In genomic region chr6:51515052-51515402, GRCh38 we compare ENCODE assay signal across 19 cellular contexts.
A peak's percentile ranks its signal among the peaks of the same experiment; 100 is the strongest.
DNase-seq lines count a peak whose midpoint lies in the region; ATAC-seq and TF ChIP-seq lines count a peak whose summit lies in the region.
"Had no signal": no experiment of that assay in that cellular context is flagged by ENCODE, and none has a peak within 500 bp of the region (broad histone marks: within the 10 kb centered on the region; RNA-seq: fewer than 3 reads in every experiment).

No MANE protein-coding gene starts in this region.

- no peaks in the 10 kb centered on the region for H4K20me1 ChIP-seq in mammary epithelial cell (ENCODE audit: insufficient read depth, low read length)

- H3K27ac ChIP-seq in mammary epithelial cell (ENCODE audit: insufficient read depth, low read depth, low read length) (peak overlapping the region; percentile 45), liver (ENCODE audit: low read depth in 1 of 2, low read length in 2 of 2) (no peak overlapping the region)
- H3K27ac ChIP-seq: left ventricle myocardium inferior, right atrium auricular region, thoracic aorta had no signal

- H3K4me2 ChIP-seq in mammary epithelial cell (ENCODE audit: insufficient read depth, low read depth, low read length): peak overlapping the region; percentile 72

- no peaks in the 10 kb centered on the region for H3K27me3 ChIP-seq in mammary epithelial cell (ENCODE audit: insufficient read depth, low read length)
- H3K27me3 ChIP-seq in liver (ENCODE audit: control insufficient read depth in 4 of 4, insufficient read depth in 4 of 4, low read length in 3 of 4): peaks cover 0 to 3% (median 0%) of the 10 kb centered on the region in 4 donors
- H3K27me3 ChIP-seq: right atrium auricular region had no signal

- in situ Hi-C loops in mammary epithelial cell (cut with MboI; ENCODE audit: low sequenced_read_pairs in 2 of 2): no loop called here

- no TSS peak for BruUV-seq in mammary epithelial cell (replicated peaks; lab: Mats Ljungman, UMichigan)

- intact Hi-C loops in mammary epithelial cell (cut with micrococcal nuclease) (loop anchor here (1.0 kb wide), 2 partner anchors 165 to 700 kb away; no protein-coding TSS in a partner anchor), left cardiac atrium (cut with DNase I) (no loop called here)

- no peaks in the 10 kb centered on the region for H3K9me3 ChIP-seq in mammary epithelial cell (replicated peaks; ENCODE audit: insufficient read depth, low read length)
- peaks cover 0 to 6% (median 0%) of the 10 kb centered on the region in 4 donors for H3K9me3 ChIP-seq in liver (ENCODE audit: control insufficient read depth in 4 of 4, low read length in 3 of 4)
- H3K9me3 ChIP-seq: thoracic aorta had no signal

- peaks cover 13% of the 10 kb centered on the region for H3K4me1 ChIP-seq in mammary epithelial cell (ENCODE audit: insufficient read depth, low read length)
- no peaks in the 10 kb centered on the region for H3K4me1 ChIP-seq in liver (ENCODE audit: control insufficient read depth in 4 of 4, insufficient read depth in 4 of 4, low read length in 3 of 4)
- H3K4me1 ChIP-seq: left ventricle myocardium inferior, right atrium auricular region had no signal

- DNase-seq in COLO829 (ENCODE audit: low spot score) (peak; percentile 13), NCI-H526 treated with DMSO at 0.1 percent for 48 hours (lab: John Stamatoyannopoulos, UW) (peak; percentile 7), mammary epithelial cell (peak; percentile 19), SHP77 (lab: John Stamatoyannopoulos, UW) (no peak), AG20443 (ENCODE audit: low spot score) (no peak), NCI-H146 (lab: John Stamatoyannopoulos, UW) (no peak), left cardiac atrium (no peak)
- DNase-seq: activated CD4-positive, alpha-beta T cell treated with anti-CD3 and anti-CD28 coated beads, Interleukin-2, amount 10 ng/mL, durations not matched to agents 24 days and 14 days; activated naive CD8-positive, alpha-beta T cell treated with anti-CD3 and anti-CD28 coated beads, Interleukin-2, amount 50 U/mL, for 24 hours; C1 segment of cervical spinal cord; DMS153; erythroblast; Karpas-422; left ventricle myocardium inferior; NK-92 treated with Interleukin-12 subunit alpha and Interleukin-12 subunit beta, amount 100 ng/mL, for 24 hours; stimulated activated CD4-positive, alpha-beta T cell treated with anti-CD3 and anti-CD28 coated beads, Interleukin-15, amount 100 ng/mL, for 24 hours had no signal

- peak in 1 of 2 donors; percentile 57 for TF ChIP-seq CTCF in mammary epithelial cell (conservative IDR thresholded peaks at IDR 0.05 in 1 of 2, IDR thresholded peaks at IDR 0.05 in 1 of 2; ENCODE audit: extremely low read depth in 1 of 2, insufficient read depth in 1 of 2, low read depth in 1 of 2, low read length in 2 of 2)
- TF ChIP-seq CTCF in liver (IDR thresholded peaks at IDR 0.05; ENCODE audit: low read depth, low read length, missing input control): peak; percentile 21

- dilution Hi-C loops in mammary epithelial cell (cut with HindIII; ENCODE audit: low sequenced_read_pairs): no loop called here

- H2AFZ ChIP-seq in mammary epithelial cell (ENCODE audit: low read depth, low read length): no peak overlapping the region

- H3K4me3 ChIP-seq in mammary epithelial cell (replicated peaks in 1 of 3; ENCODE audit: insufficient read depth in 1 of 3, low read depth in 2 of 3, low read length in 3 of 3) (no peak overlapping the region), liver (ENCODE audit: low read depth in 1 of 3, low read length in 3 of 3) (no peak overlapping the region)
- H3K4me3 ChIP-seq: left ventricle myocardium inferior, right atrium auricular region, thoracic aorta had no signal

- no peak for ATAC-seq in left cardiac atrium
- ATAC-seq: activated naive CD8-positive, alpha-beta T cell treated with anti-CD3 and anti-CD28 coated beads, Interleukin-2, amount 50 U/mL, for 24 hours had no signal

- TF ChIP-seq RAD21 in liver (IDR thresholded peaks at IDR 0.05): peak; percentile 20 to 68

- CTCF ChIA-PET in mammary epithelial cell (lab: Charles Lee; ENCODE audit: low non-redundant PET): interaction anchor here (0.6 to 0.9 kb wide), 6 partner anchors 42 to 693 kb away, joined by 3 to 13 read pairs (median 4); no protein-coding TSS in a partner anchor

- H3K79me2 ChIP-seq in mammary epithelial cell (ENCODE audit: insufficient read depth, low read length): no peaks in the 10 kb centered on the region

- H3K36me3 ChIP-seq in mammary epithelial cell (ENCODE audit: insufficient read depth, low read length) (no peaks in the 10 kb centered on the region), liver (ENCODE audit: control insufficient read depth in 4 of 4, insufficient read depth in 3 of 4, low read depth in 1 of 4, low read length in 3 of 4) (no peaks in the 10 kb centered on the region)
- H3K36me3 ChIP-seq: left ventricle myocardium inferior, right atrium auricular region, thoracic aorta had no signal

- H3K9ac ChIP-seq in mammary epithelial cell (ENCODE audit: insufficient read depth, low read length) (no peak overlapping the region), liver (ENCODE audit: low read depth in 1 of 2, low read length in 2 of 2) (no peak overlapping the region)

TF ChIP-seq in liver, 16 proteins besides CTCF, POLR2A, EP300 and RAD21:
- TF ChIP-seq FOXA2 (IDR thresholded peaks at IDR 0.05): no peak
- TF ChIP-seq SP1 (IDR thresholded peaks at IDR 0.05): no peak
- no peak for TF ChIP-seq ZBTB33 (IDR thresholded peaks at IDR 0.05)
- TF ChIP-seq HNF4A (conservative IDR thresholded peaks at IDR 0.05): no peak
- TF ChIP-seq FOXA1 (IDR thresholded peaks at IDR 0.05): no peak
- TF ChIP-seq YY1 (IDR thresholded peaks at IDR 0.05): no peak
- no peak for TF ChIP-seq JUND (IDR thresholded peaks at IDR 0.05)
- no peak for TF ChIP-seq RXRA (IDR thresholded peaks at IDR 0.05)
- TF ChIP-seq HNF4G (IDR thresholded peaks at IDR 0.05): no peak
- TF ChIP-seq EGR1 (IDR thresholded peaks at IDR 0.05; ENCODE audit: low read depth in 2 of 2): no peak

Comparison
In these comparisons a context has a peak if more than half of its experiments do, and no peak if none do; other contexts are left out.
1. DNase-seq: peak in COLO829 (single experiment), NCI-H526 treated with DMSO at 0.1 percent for 48 hours (single experiment) and mammary epithelial cell (single experiment); none in SHP77 (0 of 2), AG20443 (single experiment), NCI-H146 (single experiment) and left cardiac atrium (single experiment).